ENCODE assay signal across 24 cellular contexts in the genomic region with DNA sequence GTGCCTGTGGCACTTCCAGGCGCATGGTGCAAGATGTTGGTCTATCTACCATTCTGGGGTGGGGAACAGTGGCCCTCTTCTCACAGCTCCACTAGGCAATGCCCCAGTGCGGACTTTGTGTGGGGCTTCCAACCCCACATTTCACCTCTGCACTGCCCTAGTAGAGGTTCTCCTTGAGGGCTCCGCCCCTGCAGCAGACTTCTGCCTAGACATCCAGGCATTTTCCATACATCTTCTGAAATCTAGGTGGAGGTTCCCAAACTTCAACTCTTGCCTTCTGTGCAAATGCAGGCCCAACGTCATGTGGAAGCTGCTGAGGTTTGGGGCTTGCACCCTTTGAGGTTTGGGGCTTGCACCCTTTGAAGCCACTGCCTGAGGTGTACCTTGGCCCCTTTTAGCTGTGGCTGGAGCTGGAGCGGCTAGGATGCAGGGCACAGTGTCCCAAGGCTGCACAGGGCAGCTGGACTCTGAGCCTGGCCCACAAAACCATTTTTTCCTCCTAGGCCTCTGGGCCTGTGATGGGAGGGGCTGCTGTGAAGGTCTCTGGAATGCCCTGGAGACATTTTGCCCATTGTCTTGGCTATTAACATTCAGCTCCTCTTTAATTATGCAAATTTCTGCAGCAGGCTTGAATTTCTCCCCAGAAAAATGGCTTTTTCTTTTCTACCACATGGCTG.
"Had no signal": no experiment of that assay in that cellular context is flagged by ENCODE, and none has a peak within 500 bp of the region (broad histone marks: within the 10 kb centered on the region; RNA-seq: fewer than 3 reads in every experiment).

No MANE protein-coding gene starts in this region.

- DNase-seq: cortex of kidney; dorsolateral prefrontal cortex; effector CD8-positive, alpha-beta T cell; gastrocnemius medialis; heart right ventricle; islet precursor cell; mammary epithelial cell; mucosa of descending colon; naive thymus-derived CD8-positive, alpha-beta T cell; posterior cingulate gyrus; sigmoid colon; stimulated activated CD4-positive, alpha-beta T cell treated with anti-CD3 and anti-CD28 coated beads, Interleukin-2, amount 100 ng/mL, for 24 hours; stimulated activated CD4-positive, alpha-beta T cell treated with anti-CD3 and anti-CD28 coated beads, Interleukin-4, amount 100 ng/mL, for 4 hours; stimulated activated naive B cell treated with anti-CD40 and anti-IgM and Interleukin-4, amounts not matched to agents 10 μg/mL and 1 μg/mL and 100 μg/mL, for 72 hours; stomach; substantia nigra; transverse colon had no signal

- H3K36me3 ChIP-seq: esophagus muscularis mucosa, gastrocnemius medialis, neutrophil, sigmoid colon, thoracic aorta, transverse colon had no signal

- H3K27ac ChIP-seq: dorsolateral prefrontal cortex, epithelial cell of prostate, esophagus muscularis mucosa, gastrocnemius medialis, heart right ventricle, neutrophil, sigmoid colon, skin epidermis, stomach, thoracic aorta, transverse colon had no signal

- H3K4me1 ChIP-seq: gastrocnemius medialis had no signal

- H3K4me3 Mint-ChIP-seq: naive thymus-derived CD8-positive, alpha-beta T cell; stimulated activated naive B cell treated with anti-CD40 and anti-IgM and Interleukin-4, amounts not matched to agents 10 μg/mL and 1 μg/mL and 100 μg/mL, for 72 hours had no signal

- H3K9me3 ChIP-seq: gastrocnemius medialis had no signal

- FAIRE-seq: endometrium had no signal

- H3K4me3 ChIP-seq: dorsolateral prefrontal cortex, esophagus muscularis mucosa, gastrocnemius medialis, heart right ventricle, mucosa of descending colon, sigmoid colon, skin epidermis, stomach, thoracic aorta, transverse colon had no signal

- ATAC-seq: gastrocnemius medialis; heart right ventricle; left lobe of liver; mucosa of descending colon; naive thymus-derived CD8-positive, alpha-beta T cell; stimulated activated naive B cell treated with anti-CD40 and anti-IgM and Interleukin-4, amounts not matched to agents 10 μg/mL and 1 μg/mL and 100 μg/mL, for 72 hours had no signal

- H3K27ac Mint-ChIP-seq: stimulated activated naive B cell treated with anti-CD40 and anti-IgM and Interleukin-4, amounts not matched to agents 10 μg/mL and 1 μg/mL and 100 μg/mL, for 72 hours had no signal

- H3K27me3 Mint-ChIP-seq: naive thymus-derived CD8-positive, alpha-beta T cell had no signal

- H3K27me3 ChIP-seq: dorsolateral prefrontal cortex, esophagus muscularis mucosa, gastrocnemius medialis, heart right ventricle, neutrophil, sigmoid colon, stomach, transverse colon had no signal
